ENCODE assay signal across 28 cellular contexts in the genomic region with DNA sequence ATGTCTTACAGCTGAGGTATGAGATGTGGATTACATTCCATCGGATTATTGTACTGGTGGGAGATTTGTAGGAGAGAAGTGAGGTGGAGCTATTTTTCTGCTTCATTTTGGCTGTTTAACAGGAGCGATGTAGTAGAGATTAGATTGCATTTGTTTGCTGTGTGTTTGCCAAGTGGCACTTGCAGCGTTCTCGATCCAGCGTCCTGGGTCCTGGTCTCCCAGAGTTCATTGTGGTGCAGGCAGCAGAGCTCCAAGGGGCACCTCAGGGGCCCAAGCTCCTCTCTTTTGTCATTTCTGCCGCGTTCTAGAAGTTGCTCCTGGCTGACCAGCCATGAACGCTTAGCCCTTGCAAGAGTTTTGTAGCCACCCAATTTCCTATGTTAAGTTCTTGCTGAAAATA.
"Had no signal": no experiment of that assay in that cellular context is flagged by ENCODE, and none has a peak within 500 bp of the region (broad histone marks: within the 10 kb centered on the region; RNA-seq: fewer than 3 reads in every experiment).

No MANE protein-coding gene starts in this region.

- H3K27me3 ChIP-seq: brain microvascular endothelial cell, cardiac muscle cell, MG63, Peyer's patch, SJSA1 had no signal

- H3K27me3 Mint-ChIP-seq: activated CD4-positive, alpha-beta memory T cell treated with anti-CD3 and anti-CD28 coated beads for 36 hours; activated CD4-positive, alpha-beta T cell treated with anti-CD3 and anti-CD28 coated beads, Interleukin-2, amount 10 ng/mL, durations not matched to agents 7 days and 5 days; activated naive CD8-positive, alpha-beta T cell had no signal

- H3K27ac Mint-ChIP-seq: activated CD4-positive, alpha-beta memory T cell treated with anti-CD3 and anti-CD28 coated beads for 36 hours; activated CD4-positive, alpha-beta T cell treated with anti-CD3 and anti-CD28 coated beads, Interleukin-2, amount 10 ng/mL, durations not matched to agents 7 days and 5 days; activated naive CD4-positive, alpha-beta T cell treated with anti-CD3 and anti-CD28 coated beads for 36 hours; activated naive CD8-positive, alpha-beta T cell; activated T-helper 17 cell treated with anti-CD3 and anti-CD28 coated beads, Interleukin-2, amount 50 U/mL, for 72 hours; T-helper 2 cell treated with Interferon-gamma antibody and Interleukin-4, amounts not matched to agents 5 μg/mL and 100 μg/mL, for 36 hours had no signal

- H3K9me3 ChIP-seq: MG63, Peyer's patch, SJSA1 had no signal

- ATAC-seq: activated T-cell treated with anti-CD3 and anti-CD28 coated beads, Interleukin-2, amount 50 U/mL, for 4 hours; activated T-helper 17 cell treated with anti-CD3 and anti-CD28 coated beads, Interleukin-2, amount 50 U/mL, for 72 hours; SK-N-SH treated with all-trans-retinoic acid at 6 μM for 48 hours had no signal

- H3K4me3 Mint-ChIP-seq: activated CD4-positive, alpha-beta memory T cell treated with anti-CD3 and anti-CD28 coated beads for 36 hours; activated CD4-positive, alpha-beta T cell treated with anti-CD3 and anti-CD28 coated beads, Interleukin-2, amount 10 ng/mL, durations not matched to agents 7 days and 5 days; activated naive CD4-positive, alpha-beta T cell treated with anti-CD3 and anti-CD28 coated beads for 36 hours; activated naive CD8-positive, alpha-beta T cell; activated T-cell treated with anti-CD3 and anti-CD28 coated beads, Interleukin-2, amount 50 U/mL, for 4 hours; activated T-helper 17 cell treated with anti-CD3 and anti-CD28 coated beads, Interleukin-2, amount 50 U/mL, for 72 hours; T-helper 2 cell treated with Interferon-gamma antibody and Interleukin-4, amounts not matched to agents 5 μg/mL and 100 μg/mL, for 36 hours had no signal

- H3K4me1 ChIP-seq: SJSA1 had no signal

- H3K36me3 Mint-ChIP-seq: activated CD4-positive, alpha-beta memory T cell treated with anti-CD3 and anti-CD28 coated beads for 36 hours; activated naive CD8-positive, alpha-beta T cell had no signal

- H3K4me1 Mint-ChIP-seq: activated CD4-positive, alpha-beta T cell treated with anti-CD3 and anti-CD28 coated beads, Interleukin-2, amount 10 ng/mL, durations not matched to agents 7 days and 5 days; activated T-helper 17 cell treated with anti-CD3 and anti-CD28 coated beads, Interleukin-2, amount 50 U/mL, for 72 hours had no signal

- DNase-seq: activated CD4-positive, alpha-beta memory T cell treated with anti-CD3 and anti-CD28 coated beads for 36 hours; activated CD4-positive, alpha-beta T cell treated with anti-CD3 and anti-CD28 coated beads, Interleukin-2, amount 10 ng/mL, durations not matched to agents 7 days and 5 days; activated CD4-positive, CD25-positive, alpha-beta regulatory T cell; activated CD8-positive, alpha-beta memory T cell treated with anti-CD3 and anti-CD28 coated beads for 24 hours; activated gamma-delta T cell; activated naive CD4-positive, alpha-beta T cell treated with anti-CD3 and anti-CD28 coated beads for 36 hours; activated T-cell treated with anti-CD3 and anti-CD28 coated beads, Interleukin-2, amount 50 U/mL, for 4 hours; amygdala; brain microvascular endothelial cell; MG63; MV-4-11; NCI-H1105 treated with DMSO at 0.1 percent for 48 hours; NCI-H1436 treated with DMSO at 0.1 percent for 48 hours; NCI-H187; NCI-H2081 treated with DMSO at 0.1 percent for 48 hours; NCI-H226; NCI-H526; Peyer's patch; SHP77; SW 1271 had no signal

- H3K27ac ChIP-seq: brain microvascular endothelial cell, cardiac muscle cell, KMS-11, Peyer's patch, RWPE1, SJSA1 had no signal

- H3K36me3 ChIP-seq: brain microvascular endothelial cell, cardiac muscle cell, MG63, Peyer's patch, SJSA1 had no signal

- H3K9me3 Mint-ChIP-seq: activated CD4-positive, alpha-beta memory T cell treated with anti-CD3 and anti-CD28 coated beads for 36 hours; activated CD4-positive, alpha-beta T cell treated with anti-CD3 and anti-CD28 coated beads, Interleukin-2, amount 10 ng/mL, durations not matched to agents 7 days and 5 days; activated naive CD4-positive, alpha-beta T cell treated with anti-CD3 and anti-CD28 coated beads for 36 hours; activated T-cell treated with anti-CD3 and anti-CD28 coated beads, Interleukin-2, amount 50 U/mL, for 4 hours; activated T-helper 17 cell treated with anti-CD3 and anti-CD28 coated beads, Interleukin-2, amount 50 U/mL, for 72 hours; T-helper 2 cell treated with Interferon-gamma antibody and Interleukin-4, amounts not matched to agents 5 μg/mL and 100 μg/mL, for 36 hours had no signal

- H3K4me3 ChIP-seq: cardiac muscle cell, MG63, Peyer's patch, SJSA1 had no signal
